25 cellular contexts compared by ENCODE assay signal in genomic region chr1:28114844-28115243, GRCh38. TPM values are rescaled to one million over a fixed set of nuclear protein-coding genes. Genes with fewer than 3 reads are reported as not detected.
DNase-seq lines count a peak whose midpoint lies in the region; ATAC-seq, FAIRE-seq and TF ChIP-seq lines count a peak whose summit lies in the region.
"Had no signal": no experiment of that assay in that cellular context is flagged by ENCODE, and none has a peak within 500 bp of the region (broad histone marks: within the 10 kb centered on the region; RNA-seq: fewer than 3 reads in every experiment).

No MANE protein-coding gene starts in this region.

- no peak overlapping the region for H3K4me3 ChIP-seq in DND-41 (ENCODE audit: low read depth in 1 of 2, low read length in 2 of 2)
- H3K4me3 ChIP-seq: coronary artery, upper lobe of right lung had no signal

- H3K27ac Mint-ChIP-seq in activated B cell treated with CpG ODN at 0.5 μM for 24 hours (peak overlapping the region; percentile 68), immature natural killer cell (peak overlapping the region in 5 of 6 donors; percentile 43 to 86 (median 62))
- H3K27ac Mint-ChIP-seq: stimulated activated memory B cell treated with anti-CD40 and anti-IgM and Interleukin-4, amounts not matched to agents 10 μg/mL and 1 μg/mL and 100 μg/mL, for 72 hours; WTC11 had no signal

- POLR2A ChIA-PET in activated B cell treated with CpG ODN at 0.5 μM for 24 hours (lab: Charles Lee), result interaction anchor here (0.6 to 1.1 kb wide), 3 partner anchors 62 to 391 kb away, joined by 3 to 5 read pairs (median 3); partner anchors contain the start of genes PTAFR and RCC1

- H3K27me3 ChIP-seq in DND-41 (ENCODE audit: insufficient read depth, low read length, poor library complexity), result no peaks in the 10 kb centered on the region
- H3K27me3 ChIP-seq: upper lobe of right lung had no signal

- DNase-seq in DND-41 (no peak), GM12892 (ENCODE audit: insufficient read length) (no peak), activated B cell treated with CpG ODN at 0.5 μM for 24 hours (no peak), immature natural killer cell (no peak), ureter (ENCODE audit: low spot score) (no peak), OCI-M1 (lab: John Stamatoyannopoulos, UW) (no peak), GM20000 (ENCODE audit: low spot score) (no peak)
- DNase-seq: caudate nucleus, COR-L47, DMS53, erythroblast, NCI-H1436 treated with DMSO at 0.1 percent for 48 hours, NCI-H69, nephron progenitor cell, SHP77 treated with DMSO at 0.1 percent for 48 hours, upper lobe of right lung had no signal

- peak; percentile 27 for FAIRE-seq in GM12892 (lab: Jason Lieb, UNC)
- FAIRE-seq: G401.6, H54, RCC 7860 had no signal

- H3K27ac ChIP-seq in DND-41 (ENCODE audit: low read length), result no peak overlapping the region
- H3K27ac ChIP-seq: coronary artery, KMS-11, upper lobe of right lung had no signal

- H3K4me2 ChIP-seq in DND-41 (ENCODE audit: insufficient read depth, low read length), result peak overlapping the region; percentile 28; the same call in 1 of the 2 replicates
- H3K4me2 ChIP-seq: KMS-11 had no signal

- H3K9me3 Mint-ChIP-seq in activated B cell treated with CpG ODN at 0.5 μM for 24 hours (no peaks in the 10 kb centered on the region), immature natural killer cell (no peaks in the 10 kb centered on the region)
- H3K9me3 Mint-ChIP-seq: activated naive CD4-positive, alpha-beta T cell treated with anti-CD3 and anti-CD28 coated beads, Interleukin-2, amount 50 U/mL, for 24 hours; nephron progenitor cell; stimulated activated memory B cell treated with anti-CD40 and anti-IgM and Interleukin-4, amounts not matched to agents 10 μg/mL and 1 μg/mL and 100 μg/mL, for 72 hours had no signal

- no peak overlapping the region for H3K9ac ChIP-seq in DND-41 (ENCODE audit: low read depth, low read length)
- H3K9ac ChIP-seq: KMS-11 had no signal

- ATAC-seq in DND-41 (ENCODE audit: insufficient read depth, low read depth) (no peak), activated B cell treated with CpG ODN at 0.5 μM for 24 hours (ENCODE audit: low read depth) (no peak), HG02870 (IDR thresholded peaks at IDR 0.05; ENCODE audit: unreplicated experiment) (no peak)
- ATAC-seq: WTC11 had no signal

- no peaks in the 10 kb centered on the region for H4K20me1 ChIP-seq in DND-41 (ENCODE audit: insufficient read depth, low read length)

- no peak for TF ChIP-seq POLR2A in GM12892 (IDR thresholded peaks at IDR 0.05; ENCODE audit: low read depth, low read length)

- H3K27me3 Mint-ChIP-seq in activated B cell treated with CpG ODN at 0.5 μM for 24 hours, result no peaks in the 10 kb centered on the region
- H3K27me3 Mint-ChIP-seq in immature natural killer cell (ENCODE audit: low read depth in 3 of 3), result peaks cover 2 to 8% (median 4%) of the 10 kb centered on the region in 3 donors
- H3K27me3 Mint-ChIP-seq: activated naive CD4-positive, alpha-beta T cell treated with anti-CD3 and anti-CD28 coated beads, Interleukin-2, amount 50 U/mL, for 24 hours; stimulated activated memory B cell treated with anti-CD40 and anti-IgM and Interleukin-4, amounts not matched to agents 10 μg/mL and 1 μg/mL and 100 μg/mL, for 72 hours had no signal

- CTCF ChIA-PET in activated B cell treated with CpG ODN at 0.5 μM for 24 hours (lab: Charles Lee), result interaction anchor here (0.6 to 2.0 kb wide), 2 partner anchors 18 to 23 kb away, joined by 3 to 9 read pairs; no protein-coding TSS in a partner anchor

- no peak overlapping the region for H2AFZ ChIP-seq in DND-41 (ENCODE audit: low read depth, low read length)

- intact Hi-C loops in activated B cell treated with CpG ODN at 0.5 μM for 24 hours (cut with micrococcal nuclease), result no loop called here

- no peaks in the 10 kb centered on the region for H3K79me2 ChIP-seq in DND-41 (ENCODE audit: insufficient read depth, low read length)

- peaks cover 12% of the 10 kb centered on the region for H3K4me1 ChIP-seq in DND-41 (ENCODE audit: insufficient read depth, low read length)

- H3K9me3 ChIP-seq in DND-41 (ENCODE audit: insufficient read depth, low read length, severe bottlenecking), result no peaks in the 10 kb centered on the region
- H3K9me3 ChIP-seq: upper lobe of right lung had no signal

- TF ChIP-seq CTCF in DND-41 (IDR thresholded peaks at IDR 0.05; ENCODE audit: borderline replicate concordance, extremely low read depth, low read length, poor library complexity, severe bottlenecking) (no peak), activated B cell treated with CpG ODN at 0.5 μM for 24 hours (IDR thresholded peaks at IDR 0.05) (no peak), GM20000 (IDR thresholded peaks at IDR 0.05; ENCODE audit: extremely low read depth, missing control alignments) (no peak)

- H3K36me3 ChIP-seq in DND-41 (ENCODE audit: insufficient read depth, low read length), result no peaks in the 10 kb centered on the region
- H3K36me3 ChIP-seq: upper lobe of right lung had no signal

- peaks cover 27% of the 10 kb centered on the region for H3K4me1 Mint-ChIP-seq in activated B cell treated with CpG ODN at 0.5 μM for 24 hours
- peaks cover 22% of the 10 kb centered on the region in 2 donors for H3K4me1 Mint-ChIP-seq in immature natural killer cell
- H3K4me1 Mint-ChIP-seq: nephron progenitor cell, WTC11 had no signal

- H3K36me3 Mint-ChIP-seq in activated B cell treated with CpG ODN at 0.5 μM for 24 hours (ENCODE audit: low read depth) (no peaks in the 10 kb centered on the region), immature natural killer cell (no peaks in the 10 kb centered on the region)
- H3K36me3 Mint-ChIP-seq: activated naive CD4-positive, alpha-beta T cell treated with anti-CD3 and anti-CD28 coated beads, Interleukin-2, amount 50 U/mL, for 24 hours; stimulated activated memory B cell treated with anti-CD40 and anti-IgM and Interleukin-4, amounts not matched to agents 10 μg/mL and 1 μg/mL and 100 μg/mL, for 72 hours; WTC11 had no signal

- H3K4me3 Mint-ChIP-seq in activated B cell treated with CpG ODN at 0.5 μM for 24 hours (no peak overlapping the region), immature natural killer cell (peak overlapping the region in 1 of 5 donors; percentile 66)
- H3K4me3 Mint-ChIP-seq: activated naive CD4-positive, alpha-beta T cell treated with anti-CD3 and anti-CD28 coated beads, Interleukin-2, amount 50 U/mL, for 24 hours; nephron progenitor cell; stimulated activated memory B cell treated with anti-CD40 and anti-IgM and Interleukin-4, amounts not matched to agents 10 μg/mL and 1 μg/mL and 100 μg/mL, for 72 hours; WTC11 had no signal

RNA-seq across cellular contexts. Expression of gene EYA3, which starts 26.4 kb away (rescaled TPM):
- 20.2 TPM for polyA plus RNA-seq in GM12892 (2012; ENCODE audit: missing spikeins)
- total RNA-seq in activated B cell treated with CpG ODN at 0.5 μM for 24 hours (26.7 and 31.0 TPM in 2 replicates), ureter (31.6 TPM)
- 10 to 100 TPM in 1 of 3 donors, 1 to 10 TPM in 2; 7.8 to 15.6 (median 9.3) TPM for polyA plus RNA-seq in immature natural killer cell
